ENCODE assay signal across 18 cellular contexts in genomic region chr17:40461036-40461721, GRCh38. TPM values are rescaled to one million over a fixed set of nuclear protein-coding genes. Genes with fewer than 3 reads are reported as not detected.
DNase-seq lines count a peak whose midpoint lies in the region; ATAC-seq, FAIRE-seq and TF ChIP-seq lines count a peak whose summit lies in the region.
"Had no signal": no experiment of that assay in that cellular context is flagged by ENCODE, and none has a peak within 500 bp of the region (broad histone marks: within the 10 kb centered on the region; RNA-seq: fewer than 3 reads in every experiment).

No MANE protein-coding gene starts in this region.

- H3K4me1 ChIP-seq in right atrium auricular region, result peaks cover 0 to 68% of the 10 kb centered on the region in 2 donors
- H3K4me1 ChIP-seq in gastrocnemius medialis, result peaks cover 0 to 10% of the 10 kb centered on the region in 2 donors

- H3K36me3 ChIP-seq in bronchial epithelial cell (ENCODE audit: control insufficient read depth, insufficient read depth, low read length) (peaks cover 3% of the 10 kb centered on the region), right atrium auricular region (peaks cover 19% of the 10 kb centered on the region), gastrocnemius medialis (no peaks in the 10 kb centered on the region)

- no peak overlapping the region for H3K4me3 Mint-ChIP-seq in chondrocyte (ENCODE audit: unreplicated experiment)

- peak; percentile 60 for DNase-seq in GM03348 (ENCODE audit: low spot score)
- DNase-seq in bronchial epithelial cell (ENCODE audit: low read depth), result no peak
- DNase-seq in right atrium auricular region (ENCODE audit: low spot score), result no peak
- DNase-seq in gastrocnemius medialis, result no peak
- no peak for DNase-seq in chondrocyte (ENCODE audit: low spot score)
- no peak for DNase-seq in effector CD4-positive, alpha-beta T cell
- DNase-seq: activated CD4-positive, alpha-beta T cell treated with anti-CD3 and anti-CD28 coated beads, Interleukin-2, amount 50 U/mL, for 1 hour; activated T-cell treated with anti-CD3 and anti-CD28 coated beads, Interleukin-2, amount 50 U/mL, for 1 hour; erythroblast; HCEC 1CT; mammary epithelial cell; NCI-H1930; NCI-H526; small intestine; stimulated activated naive CD8-positive, alpha-beta T cell treated with anti-CD3 and anti-CD28 coated beads, Interleukin-15, Interleukin-2, amounts not matched to agents 100 U/mL and 50 U/mL, for 24 hours had no signal

- TF ChIP-seq CTCF in bronchial epithelial cell (IDR thresholded peaks at IDR 0.05; ENCODE audit: insufficient read depth, low read length, severe bottlenecking), result no peak
- no peak for TF ChIP-seq CTCF in right atrium auricular region (IDR thresholded peaks at IDR 0.05)
- TF ChIP-seq CTCF in gastrocnemius medialis (IDR thresholded peaks at IDR 0.05 in 4 of 5, conservative IDR thresholded peaks at IDR 0.05 in 1 of 5), result no peak
- no peak for TF ChIP-seq CTCF in chondrocyte (IDR thresholded peaks at IDR 0.05)

- intact Hi-C loops in gastrocnemius medialis (cut with DNase I; ENCODE audit: low total_unique reads), result no loop called here

- no peaks in the 10 kb centered on the region for H3K9me3 ChIP-seq in right atrium auricular region
- no peaks in the 10 kb centered on the region for H3K9me3 ChIP-seq in gastrocnemius medialis

- H3K27ac ChIP-seq in right atrium auricular region (peak overlapping the region; percentile 33 to 42), gastrocnemius medialis (peak overlapping the region in 3 of 4 donors; percentile 13 to 45 (median 25))

- H3K4me1 Mint-ChIP-seq in chondrocyte (ENCODE audit: low read depth), result peaks cover 51% of the 10 kb centered on the region

- TF ChIP-seq POLR2A in gastrocnemius medialis (IDR thresholded peaks at IDR 0.05), result no peak

- H3K36me3 Mint-ChIP-seq in chondrocyte (ENCODE audit: low read depth), result peaks cover 8% of the 10 kb centered on the region

- ATAC-seq in gastrocnemius medialis, result no peak
- no peak for ATAC-seq in HG02884 (IDR thresholded peaks at IDR 0.05; ENCODE audit: unreplicated experiment)
- ATAC-seq in activated CD4-positive, CD25-positive, alpha-beta regulatory T cell treated with anti-CD3 and anti-CD28 coated beads, Interleukin-2, amount 50 U/mL, for 24 hours, result no peak
- ATAC-seq: stimulated activated naive CD8-positive, alpha-beta T cell treated with anti-CD3 and anti-CD28 coated beads, Interleukin-15, Interleukin-2, amounts not matched to agents 100 U/mL and 50 U/mL, for 24 hours had no signal

- no peak overlapping the region for H3K4me3 ChIP-seq in bronchial epithelial cell (ENCODE audit: low read depth, low read length)
- H3K4me3 ChIP-seq in right atrium auricular region, result no peak overlapping the region
- H3K4me3 ChIP-seq in gastrocnemius medialis, result no peak overlapping the region

- H3K27ac Mint-ChIP-seq in chondrocyte (ENCODE audit: unreplicated experiment), result no peak overlapping the region

- H3K27me3 ChIP-seq in bronchial epithelial cell (ENCODE audit: control insufficient read depth, insufficient read depth, low read length) (no peaks in the 10 kb centered on the region), right atrium auricular region (no peaks in the 10 kb centered on the region), gastrocnemius medialis (no peaks in the 10 kb centered on the region)

- no peaks in the 10 kb centered on the region for H3K9me3 Mint-ChIP-seq in chondrocyte (ENCODE audit: low read depth)

- in situ Hi-C loops in gastrocnemius medialis (cut with MboI; ENCODE audit: low sequenced_read_pairs in 4 of 4), result no loop called here

- H3K27me3 Mint-ChIP-seq in chondrocyte (ENCODE audit: low read depth), result no peaks in the 10 kb centered on the region

- peak; percentile 47 for FAIRE-seq in bronchial epithelial cell (lab: Jason Lieb, UNC)
- FAIRE-seq: colon, small intestine had no signal

RNA-seq across cellular contexts. Expression of gene IGFBP4, which starts 17.9 kb away (rescaled TPM):
- total RNA-seq in bronchial epithelial cell, result 17.3 and 21.9 TPM in 2 replicates
- 100 to 1,000 TPM in 1 of 2 donors, 10 to 100 TPM in 1; 81.0 to 237 TPM for total RNA-seq in right atrium auricular region
- total RNA-seq in gastrocnemius medialis, result 10 to 100 TPM; 14.5 to 56.8 (median 36.5) TPM
- 351 to 496 TPM (median 486 TPM) in 3 replicates for total RNA-seq in chondrocyte

RNA-seq across cellular contexts. Expression of gene TNS4, which starts 40.2 kb away (rescaled TPM):
- total RNA-seq in bronchial epithelial cell (22.0 and 27.1 TPM in 2 replicates), right atrium auricular region (not detected), gastrocnemius medialis (under 1 TPM in 1 of 4 donors, not detected in 3; 0.18 TPM), chondrocyte (0.39 TPM in 1 of 3 replicates, not detected in the others)

RNA-seq across cellular contexts. Expression of gene TOP2A, which starts 43.5 kb away (rescaled TPM):
- total RNA-seq in bronchial epithelial cell (0.79 and 2.0 TPM in 2 replicates), right atrium auricular region (1 to 10 TPM in 1 of 2 donors, under 1 TPM in 1; 0.31 to 3.7 TPM), gastrocnemius medialis (1 to 10 TPM in 2 of 4 donors, under 1 TPM in 2; 0.26 to 1.6 (median 1.0) TPM), chondrocyte (24.6 to 28.2 TPM (median 27.8 TPM) in 3 replicates)

Comparison
In these comparisons a context has a peak if more than half of its experiments do, and no peak if none do; other contexts are left out.
1. RNA of gene TNS4, which starts 40.2 kb away (total RNA-seq): 22.0 to 27.1 TPM in bronchial epithelial cell; 0.39 TPM in chondrocyte, 0.18 TPM in gastrocnemius medialis and not detected in right atrium auricular region; every median in the first group is over 10 times any median in the second.